Comparison of ENCODE assay signal across 9 cellular contexts in genomic region chr16:83689385-83689831, GRCh38.
DNase-seq lines count a peak whose midpoint lies in the region; ATAC-seq and TF ChIP-seq lines count a peak whose summit lies in the region.
"Had no signal": no experiment of that assay in that cellular context is flagged by ENCODE, and none has a peak within 500 bp of the region (broad histone marks: within the 10 kb centered on the region; RNA-seq: fewer than 3 reads in every experiment).

No MANE protein-coding gene starts in this region.

- no peaks in the 10 kb centered on the region for H3K4me1 Mint-ChIP-seq in CD4-positive, alpha-beta T cell (ENCODE audit: low read depth)

- H3K9me2 ChIP-seq in GM23248 (ENCODE audit: insufficient read depth), result no peaks in the 10 kb centered on the region

- no peaks in the 10 kb centered on the region for H3K36me3 Mint-ChIP-seq in CD4-positive, alpha-beta T cell (ENCODE audit: low read depth)

- no peak overlapping the region for H3K4me3 Mint-ChIP-seq in CD4-positive, alpha-beta T cell

- H3K27me3 Mint-ChIP-seq in CD4-positive, alpha-beta T cell, result no peaks in the 10 kb centered on the region

- no peak overlapping the region for H2AFZ ChIP-seq in GM23248

- no peak overlapping the region for H3K9ac ChIP-seq in GM23248

- intact Hi-C loops in heart right ventricle (cut with DNase I), result loop anchor here in 1 of 10 donors (10.0 kb wide), 1 partner anchor 65 kb away; no protein-coding TSS in a partner anchor
- intact Hi-C loops in CD4-positive, alpha-beta T cell (cut with DNase I, micrococcal nuclease), result no loop called here

- no peak for TF ChIP-seq CTCF in AG09309 (IDR thresholded peaks at IDR 0.05; ENCODE audit: control insufficient read depth, insufficient read depth, low read depth, low read length, missing control alignments)
- TF ChIP-seq CTCF in RWPE2 (IDR thresholded peaks at IDR 0.05; ENCODE audit: poor library complexity, severe bottlenecking), result no peak
- no peak for TF ChIP-seq CTCF in heart right ventricle (IDR thresholded peaks at IDR 0.05)
- TF ChIP-seq CTCF in CD4-positive, alpha-beta T cell (IDR thresholded peaks at IDR 0.05), result no peak

- no peak overlapping the region for H3K4me3 ChIP-seq in AG09309 (ENCODE audit: control insufficient read depth, low read depth, low read length)
- no peak overlapping the region for H3K4me3 ChIP-seq in GM23248
- no peak overlapping the region for H3K4me3 ChIP-seq in RWPE2 (ENCODE audit: severe bottlenecking)
- no peak overlapping the region for H3K4me3 ChIP-seq in heart right ventricle
- H3K4me3 ChIP-seq: right lobe of liver had no signal

- peak overlapping the region; percentile 40 for H3K4me2 ChIP-seq in GM23248 (ENCODE audit: unreplicated experiment)

- no peak overlapping the region for H3K27ac ChIP-seq in GM23248
- peak overlapping the region; percentile 9 for H3K27ac ChIP-seq in RWPE2 (ENCODE audit: poor library complexity, severe bottlenecking)
- peak overlapping the region in 7 of 10 donors; percentile 9 to 76 (median 61) for H3K27ac ChIP-seq in heart right ventricle
- H3K27ac ChIP-seq in CD4-positive, alpha-beta T cell (ENCODE audit: low read depth, low read length), result no peak overlapping the region
- H3K27ac ChIP-seq: right lobe of liver had no signal

- H3F3A ChIP-seq in GM23248 (ENCODE audit: insufficient read depth), result no peaks in the 10 kb centered on the region

- no peaks in the 10 kb centered on the region for H3K9me3 Mint-ChIP-seq in CD4-positive, alpha-beta T cell

- no peaks in the 10 kb centered on the region for H3K36me3 ChIP-seq in GM23248 (ENCODE audit: low read depth)
- no peaks in the 10 kb centered on the region for H3K36me3 ChIP-seq in RWPE2 (ENCODE audit: low read depth)
- H3K36me3 ChIP-seq in heart right ventricle, result no peaks in the 10 kb centered on the region
- H3K36me3 ChIP-seq: right lobe of liver had no signal

- peaks cover 14% of the 10 kb centered on the region for H3K4me1 ChIP-seq in GM23248 (ENCODE audit: insufficient read depth)
- H3K4me1 ChIP-seq in RWPE2 (ENCODE audit: insufficient read depth, poor library complexity, severe bottlenecking), result peaks cover 14% of the 10 kb centered on the region
- H3K4me1 ChIP-seq in heart right ventricle, result peaks cover 0 to 32% (median 15%) of the 10 kb centered on the region in 9 donors
- H3K4me1 ChIP-seq: right lobe of liver had no signal

- 10 to 11% methylated on average over 5 of the region's 5 CpGs for whole genome bisulfite sequencing in GM23248 (ENCODE audit: low coverage in 1 of 2, low lambda C conversion rate in 2 of 2, missing lambda C conversion rate in 2 of 2), 2 experiments
- 36 to 38% methylated on average over 5 of the region's 5 CpGs for WGBS in heart right ventricle, 2 donors

- no peaks in the 10 kb centered on the region for H4K20me1 ChIP-seq in GM23248 (ENCODE audit: insufficient read depth)

- H3K27ac Mint-ChIP-seq in CD4-positive, alpha-beta T cell, result no peak overlapping the region

- H3K79me2 ChIP-seq in GM23248 (ENCODE audit: insufficient read depth), result no peaks in the 10 kb centered on the region

- CTCF ChIA-PET in CD4-positive, alpha-beta T cell (lab: Charles Lee), result no interaction called here

- H3K27me3 ChIP-seq in GM23248 (replicated peaks; ENCODE audit: insufficient read depth) (no peaks in the 10 kb centered on the region), RWPE2 (ENCODE audit: insufficient read depth, poor library complexity, severe bottlenecking) (no peaks in the 10 kb centered on the region), heart right ventricle (no peaks in the 10 kb centered on the region)
- no peaks in the 10 kb centered on the region for H3K27me3 ChIP-seq in CD4-positive, alpha-beta T cell (ENCODE audit: control insufficient read depth, insufficient read depth, low read length)
- H3K27me3 ChIP-seq: right lobe of liver had no signal

- DNase-seq in AG09309 (ENCODE audit: low read depth) (peak; percentile 97), GM23248 (peak; percentile 95), RWPE2 (ENCODE audit: low spot score) (no peak), heart right ventricle (peak in 1 of 2 donors; percentile 14), NCI-H187 (lab: John Stamatoyannopoulos, UW) (no peak), mucosa of gallbladder (ENCODE audit: low spot score) (no peak)
- no peak for DNase-seq in CD4-positive, alpha-beta T cell
- DNase-seq: right lobe of liver had no signal

- POLR2A ChIA-PET in CD4-positive, alpha-beta T cell (lab: Charles Lee), result no interaction called here

- no peaks in the 10 kb centered on the region for H3K9me3 ChIP-seq in GM23248 (ENCODE audit: low read depth)
- no peaks in the 10 kb centered on the region for H3K9me3 ChIP-seq in RWPE2 (ENCODE audit: severe bottlenecking)
- no peaks in the 10 kb centered on the region for H3K9me3 ChIP-seq in heart right ventricle
- H3K9me3 ChIP-seq in CD4-positive, alpha-beta T cell (ENCODE audit: control insufficient read depth, low read length), result no peaks in the 10 kb centered on the region
- H3K9me3 ChIP-seq: right lobe of liver had no signal

- in situ Hi-C loops in GM23248 (cut with MboI), result no loop called here

- ATAC-seq in RWPE2 (ENCODE audit: low read depth), result peak; percentile 92
- peak; percentile 67 to 86 (median 80) for ATAC-seq in heart right ventricle
- no peak for ATAC-seq in HG02571 (IDR thresholded peaks at IDR 0.05; ENCODE audit: unreplicated experiment)
- ATAC-seq in CD4-positive, alpha-beta T cell (ENCODE audit: poor library complexity), result no peak

Comparison
In these comparisons a context has a peak if more than half of its experiments do, and no peak if none do; other contexts are left out.
1. DNase-seq: peak in AG09309 (single experiment) and GM23248 (single experiment); none in RWPE2 (single experiment), NCI-H187 (0 of 2), mucosa of gallbladder (single experiment) and CD4-positive, alpha-beta T cell (0 of 10).
2. H3K27ac ChIP-seq: peak in RWPE2 (single experiment) and heart right ventricle (7 of 10); none in GM23248 (single experiment) and CD4-positive, alpha-beta T cell (single experiment).
3. ATAC-seq: peak in RWPE2 (single experiment) and heart right ventricle (8 of 8); none in HG02571 (single experiment) and CD4-positive, alpha-beta T cell (single experiment).